Comparison of ENCODE assay signal across 10 cellular contexts in the genomic region with DNA sequence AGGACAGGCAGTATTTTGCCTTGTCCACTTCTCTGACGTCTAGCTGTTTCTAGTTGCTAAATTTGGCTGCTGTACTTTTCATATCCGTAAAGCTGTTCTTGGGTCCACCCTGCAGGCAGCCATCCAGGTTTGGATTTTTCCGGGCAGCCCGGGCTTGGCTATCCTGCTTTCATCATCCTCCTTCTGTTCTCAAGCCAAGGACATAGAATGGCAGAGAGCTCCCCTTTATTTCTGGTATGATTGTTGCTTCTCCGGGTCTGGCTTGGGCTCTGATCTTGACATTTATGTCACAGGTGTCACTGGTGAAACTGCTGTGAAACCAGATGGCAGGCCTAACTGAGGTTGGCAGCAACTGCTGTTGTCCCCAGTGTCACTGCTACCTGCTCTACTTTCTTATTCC. TPM values are rescaled to one million over a fixed set of nuclear protein-coding genes. Genes with fewer than 3 reads are reported as not detected.
DNase-seq lines count a peak whose midpoint lies in the region; ATAC-seq and TF ChIP-seq lines count a peak whose summit lies in the region.
"Had no signal": no experiment of that assay in that cellular context is flagged by ENCODE, and none has a peak within 500 bp of the region (broad histone marks: within the 10 kb centered on the region; RNA-seq: fewer than 3 reads in every experiment).

No MANE protein-coding gene starts in this region.

- DNase-seq in AG20443 (ENCODE audit: low spot score) (peak; percentile 29), NCI-H446 treated with DMSO at 0.1 percent for 48 hours (lab: John Stamatoyannopoulos, UW) (peak; percentile 13), fibroblast of mammary gland (ENCODE audit: low read depth) (peak; percentile 34), pons (ENCODE audit: low spot score) (peak; percentile 25), BE2C (no peak), NCI-H2029 treated with DMSO at 0.1 percent for 48 hours (lab: John Stamatoyannopoulos, UW) (no peak), UCSD-AML1 (lab: John Stamatoyannopoulos, UW; ENCODE audit: unreplicated experiment) (no peak)
- DNase-seq: activated naive CD4-positive, alpha-beta T cell treated with anti-CD3 and anti-CD28 coated beads for 36 hours; DND-41 had no signal

- H3K27me3 ChIP-seq in BE2C = no peaks in the 10 kb centered on the region

- no peaks in the 10 kb centered on the region for H3K4me1 ChIP-seq in BE2C

- TF ChIP-seq CTCF in fibroblast of mammary gland (conservative IDR thresholded peaks at IDR 0.05; ENCODE audit: control insufficient read depth, insufficient read depth, low read depth, low read length) (no peak), BE2C (IDR thresholded peaks at IDR 0.05; ENCODE audit: low read depth, low read length) (no peak)

- no peak for ATAC-seq in GM21367 (IDR thresholded peaks at IDR 0.05; ENCODE audit: unreplicated experiment)

- H3K36me3 ChIP-seq in BE2C = no peaks in the 10 kb centered on the region

- no peaks in the 10 kb centered on the region for H3K9me3 ChIP-seq in BE2C

- H3K4me3 ChIP-seq in fibroblast of mammary gland (ENCODE audit: control insufficient read depth, low read depth, low read length) (no peak overlapping the region), BE2C (ENCODE audit: low read depth, low read length) (no peak overlapping the region)

RNA-seq across cellular contexts. Expression of gene SCN2A, which starts 35.5 kb away (rescaled TPM):
- 1.0 TPM for polyA plus RNA-seq in BE2C (2012; ENCODE audit: insufficient read depth, insufficient read length, low read depth)

Comparison
In these comparisons a context has a peak if more than half of its experiments do, and no peak if none do; other contexts are left out.
1. DNase-seq: peak in AG20443 (single experiment), NCI-H446 treated with DMSO at 0.1 percent for 48 hours (single experiment), fibroblast of mammary gland (single experiment) and pons (single experiment); none in BE2C (single experiment), NCI-H2029 treated with DMSO at 0.1 percent for 48 hours (single experiment) and UCSD-AML1 (single experiment).